8 cellular contexts compared by ENCODE assay signal in genomic region chr9:116156621-116157314, GRCh38. TPM values are rescaled to one million over a fixed set of nuclear protein-coding genes. Genes with fewer than 3 reads are reported as not detected.
DNase-seq lines count a peak whose midpoint lies in the region; ATAC-seq and TF ChIP-seq lines count a peak whose summit lies in the region.

No MANE protein-coding gene starts in this region.

- peak overlapping the region; percentile 9 for H2AFZ ChIP-seq in GM23338

- H3K4me1 Mint-ChIP-seq in GM23338, result peaks cover 44% of the 10 kb centered on the region

- 0 out of 4 replicates have a peak, but pooled peaks of 1 of the 2 experiments have one; percentile 10 for TF ChIP-seq CTCF in GM23338 (conservative IDR thresholded peaks at IDR 0.05; ENCODE audit: low read depth in 2 of 2)

- H3K27me3 ChIP-seq in GM23338 (ENCODE audit: insufficient read depth), result peaks cover 63% of the 10 kb centered on the region

- DNase-seq in GM23338 (ENCODE audit: low spot score) (peak; percentile 74), NCI-H748 (lab: John Stamatoyannopoulos, UW; ENCODE audit: unreplicated experiment) (peak; percentile 80), myocyte (ENCODE audit: low read depth) (peak; percentile 78), occipital lobe (lab: John Stamatoyannopoulos, UW) (no peak), NOMO-1 treated with dmso at 0.1 percent for 144 hours (lab: John Stamatoyannopoulos, UW; ENCODE audit: unreplicated experiment) (no peak)
- no peak for DNase-seq in activated T-cell treated with anti-CD3 and anti-CD28 coated beads, Interleukin-2, amount 50 U/mL, for 1 hour

- H3F3A ChIP-seq in GM23338 (replicated peaks; ENCODE audit: low read depth), result 0 out of 2 replicates have a peak, but pooled peaks cover 3% of the 10 kb centered on the region

- H3K79me2 ChIP-seq in GM23338 (replicated peaks; ENCODE audit: insufficient read depth), result no peaks in the 10 kb centered on the region

- no peaks in the 10 kb centered on the region for H3K9me2 ChIP-seq in GM23338 (ENCODE audit: insufficient read depth)

- no peaks in the 10 kb centered on the region for H3K36me3 ChIP-seq in GM23338 (ENCODE audit: insufficient read depth)

- H3K4me3 Mint-ChIP-seq in GM23338, result peak overlapping the region; percentile 67

- no peak overlapping the region for H3K27ac ChIP-seq in GM23338 (ENCODE audit: low read depth)

- peak overlapping the region; percentile 55 for H3K4me3 ChIP-seq in GM23338

- no peaks in the 10 kb centered on the region; the same call in 2 of the 3 replicates for H3K36me3 Mint-ChIP-seq in GM23338 (ENCODE audit: low read depth)

- peak overlapping the region; percentile 89 for H3K4me2 ChIP-seq in GM23338

- H4K20me1 ChIP-seq in GM23338 (replicated peaks; ENCODE audit: insufficient read depth), result no peaks in the 10 kb centered on the region

- H3K27ac Mint-ChIP-seq in GM23338, result no peak overlapping the region

- H3K4me1 ChIP-seq in GM23338 (ENCODE audit: insufficient read depth), result peaks cover 36% of the 10 kb centered on the region

- ATAC-seq in GM23338, result peak; percentile 45
- ATAC-seq in esophagus mucosa, result peak; percentile 61
- no peak for ATAC-seq in GM19324 (IDR thresholded peaks at IDR 0.05; ENCODE audit: low FRiP score, unreplicated experiment)

- peaks cover 49% of the 10 kb centered on the region for H3K27me3 Mint-ChIP-seq in GM23338 (ENCODE audit: insufficient read depth, low read depth, poor library complexity)

- H3K9me3 Mint-ChIP-seq in GM23338, result peaks cover 2% of the 10 kb centered on the region; the same call in 1 of the 3 replicates

TF ChIP-seq in GM23338, 12 proteins besides CTCF, POLR2A, EP300 and RAD21:
- TF ChIP-seq, protein P1, sequence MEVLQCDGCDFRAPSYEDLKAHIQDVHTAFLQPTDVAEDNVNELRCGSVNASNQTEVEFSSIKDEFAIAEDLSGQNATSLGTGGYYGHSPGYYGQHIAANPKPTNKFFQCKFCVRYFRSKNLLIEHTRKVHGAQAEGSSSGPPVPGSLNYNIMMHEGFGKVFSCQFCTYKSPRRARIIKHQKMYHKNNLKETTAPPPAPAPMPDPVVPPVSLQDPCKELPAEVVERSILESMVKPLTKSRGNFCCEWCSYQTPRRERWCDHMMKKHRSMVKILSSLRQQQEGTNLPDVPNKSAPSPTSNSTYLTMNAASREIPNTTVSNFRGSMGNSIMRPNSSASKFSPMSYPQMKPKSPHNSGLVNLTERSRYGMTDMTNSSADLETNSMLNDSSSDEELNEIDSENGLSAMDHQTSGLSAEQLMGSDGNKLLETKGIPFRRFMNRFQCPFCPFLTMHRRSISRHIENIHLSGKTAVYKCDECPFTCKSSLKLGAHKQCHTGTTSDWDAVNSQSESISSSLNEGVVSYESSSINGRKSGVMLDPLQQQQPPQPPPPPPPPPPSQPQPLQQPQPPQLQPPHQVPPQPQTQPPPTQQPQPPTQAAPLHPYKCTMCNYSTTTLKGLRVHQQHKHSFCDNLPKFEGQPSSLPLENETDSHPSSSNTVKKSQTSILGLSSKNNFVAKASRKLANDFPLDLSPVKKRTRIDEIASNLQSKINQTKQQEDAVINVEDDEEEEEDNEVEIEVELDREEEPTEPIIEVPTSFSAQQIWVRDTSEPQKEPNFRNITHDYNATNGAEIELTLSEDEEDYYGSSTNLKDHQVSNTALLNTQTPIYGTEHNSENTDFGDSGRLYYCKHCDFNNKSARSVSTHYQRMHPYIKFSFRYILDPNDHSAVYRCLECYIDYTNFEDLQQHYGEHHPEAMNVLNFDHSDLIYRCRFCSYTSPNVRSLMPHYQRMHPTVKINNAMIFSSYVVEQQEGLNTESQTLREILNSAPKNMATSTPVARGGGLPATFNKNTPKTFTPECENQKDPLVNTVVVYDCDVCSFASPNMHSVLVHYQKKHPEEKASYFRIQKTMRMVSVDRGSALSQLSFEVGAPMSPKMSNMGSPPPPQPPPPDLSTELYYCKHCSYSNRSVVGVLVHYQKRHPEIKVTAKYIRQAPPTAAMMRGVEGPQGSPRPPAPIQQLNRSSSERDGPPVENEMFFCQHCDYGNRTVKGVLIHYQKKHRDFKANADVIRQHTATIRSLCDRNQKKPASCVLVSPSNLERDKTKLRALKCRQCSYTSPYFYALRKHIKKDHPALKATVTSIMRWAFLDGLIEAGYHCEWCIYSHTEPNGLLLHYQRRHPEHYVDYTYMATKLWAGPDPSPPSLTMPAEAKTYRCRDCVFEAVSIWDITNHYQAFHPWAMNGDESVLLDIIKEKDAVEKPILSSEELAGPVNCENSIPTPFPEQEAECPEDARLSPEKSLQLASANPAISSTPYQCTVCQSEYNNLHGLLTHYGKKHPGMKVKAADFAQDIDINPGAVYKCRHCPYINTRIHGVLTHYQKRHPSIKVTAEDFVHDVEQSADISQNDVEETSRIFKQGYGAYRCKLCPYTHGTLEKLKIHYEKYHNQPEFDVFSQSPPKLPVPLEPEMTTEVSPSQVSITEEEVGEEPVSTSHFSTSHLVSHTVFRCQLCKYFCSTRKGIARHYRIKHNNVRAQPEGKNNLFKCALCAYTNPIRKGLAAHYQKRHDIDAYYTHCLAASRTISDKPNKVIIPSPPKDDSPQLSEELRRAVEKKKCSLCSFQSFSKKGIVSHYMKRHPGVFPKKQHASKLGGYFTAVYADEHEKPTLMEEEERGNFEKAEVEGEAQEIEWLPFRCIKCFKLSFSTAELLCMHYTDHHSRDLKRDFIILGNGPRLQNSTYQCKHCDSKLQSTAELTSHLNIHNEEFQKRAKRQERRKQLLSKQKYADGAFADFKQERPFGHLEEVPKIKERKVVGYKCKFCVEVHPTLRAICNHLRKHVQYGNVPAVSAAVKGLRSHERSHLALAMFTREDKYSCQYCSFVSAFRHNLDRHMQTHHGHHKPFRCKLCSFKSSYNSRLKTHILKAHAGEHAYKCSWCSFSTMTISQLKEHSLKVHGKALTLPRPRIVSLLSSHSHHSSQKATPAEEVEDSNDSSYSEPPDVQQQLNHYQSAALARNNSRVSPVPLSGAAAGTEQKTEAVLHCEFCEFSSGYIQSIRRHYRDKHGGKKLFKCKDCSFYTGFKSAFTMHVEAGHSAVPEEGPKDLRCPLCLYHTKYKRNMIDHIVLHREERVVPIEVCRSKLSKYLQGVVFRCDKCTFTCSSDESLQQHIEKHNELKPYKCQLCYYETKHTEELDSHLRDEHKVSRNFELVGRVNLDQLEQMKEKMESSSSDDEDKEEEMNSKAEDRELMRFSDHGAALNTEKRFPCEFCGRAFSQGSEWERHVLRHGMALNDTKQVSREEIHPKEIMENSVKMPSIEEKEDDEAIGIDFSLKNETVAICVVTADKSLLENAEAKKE (CRISPR knock-in tag; IDR thresholded peaks at IDR 0.05), result no peak

RNA-seq across cellular contexts. Expression of gene PAPPA, which starts 3.2 kb away (rescaled TPM):
- total RNA-seq in GM23338 (2014; rRNA removed; shearing (Covaris generic)), result 0.31 and 0.38 TPM in 2 replicates
- 0.21 and 0.66 TPM in 2 replicates for polyA plus RNA-seq in GM23338 (2016; fragmentation: Nextera tagmentation; extraction: Ambion mirVana)
- 9.4 TPM for total RNA-seq in esophagus mucosa
- total RNA-seq in myocyte, result 4.5 and 6.5 TPM in 2 replicates
- 11.5 TPM for polyA plus RNA-seq in myocyte (2012)
- total RNA-seq in occipital lobe, result under 0.01 TPM

Comparison
In these comparisons a context has a peak if more than half of its experiments do, and no peak if none do; other contexts are left out.
1. DNase-seq: peak in GM23338 (single experiment), NCI-H748 (single experiment) and myocyte (single experiment); none in occipital lobe (single experiment), NOMO-1 treated with dmso at 0.1 percent for 144 hours (single experiment) and activated T-cell treated with anti-CD3 and anti-CD28 coated beads, Interleukin-2, amount 50 U/mL, for 1 hour (single experiment).